Comparison of ENCODE assay signal across 1 cellular context in the genomic region with DNA sequence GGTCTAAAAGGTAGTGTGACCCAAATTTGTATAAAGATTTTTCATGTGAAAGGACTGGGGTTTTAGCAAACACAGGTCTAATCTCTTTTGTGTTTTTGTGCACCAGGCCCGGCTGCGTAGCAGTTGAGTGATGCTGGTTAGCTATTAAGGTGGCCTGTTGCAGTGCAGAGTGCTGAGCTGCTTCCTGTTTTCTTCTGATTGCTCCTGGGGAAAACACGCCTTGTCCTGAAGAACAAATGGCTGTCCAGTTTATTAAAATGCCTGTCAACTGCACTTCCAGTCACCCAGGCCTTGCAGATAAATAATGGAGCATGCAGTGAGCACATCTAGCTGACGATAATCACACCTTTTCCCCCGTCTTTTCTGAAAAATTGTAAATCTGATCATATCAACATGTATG.
A peak's percentile ranks its signal among the peaks of the same experiment; 100 is the strongest.
TF ChIP-seq lines count a peak whose summit lies in the region.

No MANE protein-coding gene starts in this region.

TF ChIP-seq in K562, 482 proteins besides CTCF, POLR2A, EP300 and RAD21 (continues in another document):
- TF ChIP-seq HOXB6 (CRISPR knock-in tag; IDR thresholded peaks at IDR 0.05; ENCODE audit: borderline replicate concordance) (no peak), SLC30A9 (CRISPR knock-in tag; IDR thresholded peaks at IDR 0.05) (no peak), MAFG (tag; conservative IDR thresholded peaks at IDR 0.05) (no peak), ILF3 (IDR thresholded peaks at IDR 0.05; ENCODE audit: borderline replicate concordance) (no peak), ZNF197 (CRISPR knock-in tag; IDR thresholded peaks at IDR 0.05; ENCODE audit: low read depth) (no peak), IRF2 (CRISPR knock-in tag; IDR thresholded peaks at IDR 0.05) (no peak), RBM22 (IDR thresholded peaks at IDR 0.05; ENCODE audit: low read depth, low read length, poor library complexity, severe bottlenecking) (no peak), BRD9 (IDR thresholded peaks at IDR 0.05; ENCODE audit: low read depth, partially characterized antibody) (peak; percentile 31), POLR2G (IDR thresholded peaks at IDR 0.05; ENCODE audit: low read depth, low read length) (0 out of 2 replicates have a peak, but pooled peaks have one; percentile 46), HMGN3 (IDR thresholded peaks at IDR 0.05; ENCODE audit: borderline replicate concordance, extremely low read depth, insufficient read length, low read depth, low read length) (no peak), MBD2 (IDR thresholded peaks at IDR 0.05; ENCODE audit: borderline replicate concordance, low read depth) (peak; percentile 73), ZNF445 (CRISPR knock-in tag; IDR thresholded peaks at IDR 0.05; ENCODE audit: low read depth) (no peak), ZNF140 (CRISPR knock-in tag; IDR thresholded peaks at IDR 0.05) (no peak), KDM1A (IDR thresholded peaks at IDR 0.05) (no peak), MYC (IDR thresholded peaks at IDR 0.05; ENCODE audit: low read depth, low read length) (peak; percentile 75), MYC (CRISPR knock-in tag; IDR thresholded peaks at IDR 0.05; ENCODE audit: borderline replicate concordance, low read depth) (no peak), POLR2AphosphoS5 (IDR thresholded peaks at IDR 0.05; ENCODE audit: control insufficient read depth, insufficient read depth, low read depth, low read length) (peak; percentile 89), ATF1 (CRISPR knock-in tag; IDR thresholded peaks at IDR 0.05) (no peak), ATF1 (tag; IDR thresholded peaks at IDR 0.05) (peak; percentile 80), CEBPG (CRISPR knock-in tag; IDR thresholded peaks at IDR 0.05) (no peak), CEBPG (tag; conservative IDR thresholded peaks at IDR 0.05 in 1 of 2, IDR thresholded peaks at IDR 0.05 in 1 of 2) (no peak), PTBP1 (IDR thresholded peaks at IDR 0.05; ENCODE audit: low read depth, low read length) (no peak), MTA3 (IDR thresholded peaks at IDR 0.05; ENCODE audit: borderline replicate concordance) (peak; percentile 71), BRCA1 (IDR thresholded peaks at IDR 0.05) (no peak), BRCA1 (CRISPR knock-in tag; IDR thresholded peaks at IDR 0.05) (no peak), HCFC1 (IDR thresholded peaks at IDR 0.05; ENCODE audit: low read depth, low read length) (peak; percentile 59), LARP7 (IDR thresholded peaks at IDR 0.05) (no peak), MEIS2 (IDR thresholded peaks at IDR 0.05; ENCODE audit: partially characterized antibody) (peak; percentile 90), CTBP1 (IDR thresholded peaks at IDR 0.05; ENCODE audit: borderline replicate concordance) (peak; percentile 56; the same call in 1 of the 2 replicates), DDX20 (tag; IDR thresholded peaks at IDR 0.05; ENCODE audit: low read depth) (no peak), ZNF644 (tag; IDR thresholded peaks at IDR 0.05; ENCODE audit: low read depth) (no peak), TAF1 (IDR thresholded peaks at IDR 0.05; ENCODE audit: control insufficient read depth, extremely low read depth, insufficient read depth, low read length, severe bottlenecking) (peak; percentile 88), TEAD4 (IDR thresholded peaks at IDR 0.05; ENCODE audit: low read length) (peak; percentile 56), TEAD4 (CRISPR knock-in tag; IDR thresholded peaks at IDR 0.05; ENCODE audit: borderline replicate concordance) (no peak), ZNF778 (CRISPR knock-in tag; IDR thresholded peaks at IDR 0.05) (no peak), CREB1 (IDR thresholded peaks at IDR 0.05) (peak; percentile 33; the same call in 1 of the 2 replicates), CREB1 (CRISPR knock-in tag; IDR thresholded peaks at IDR 0.05) (0 out of 2 replicates have a peak, but pooled peaks have one; percentile 11), ZNF551 (CRISPR knock-in tag; IDR thresholded peaks at IDR 0.05) (no peak), TAF9B (IDR thresholded peaks at IDR 0.05; ENCODE audit: partially characterized antibody) (peak; percentile 70), TEAD1 (CRISPR knock-in tag; IDR thresholded peaks at IDR 0.05) (no peak), BHLHE40 (IDR thresholded peaks at IDR 0.05; ENCODE audit: low read length) (peak; percentile 43; the same call in 1 of the 2 replicates), NFYB (IDR thresholded peaks at IDR 0.05; ENCODE audit: extremely low read depth, insufficient read length) (peak; percentile 84), BACH1 (tag; IDR thresholded peaks at IDR 0.05) (peak; percentile 34; the same call in 1 of the 2 replicates), ARID1B (IDR thresholded peaks at IDR 0.05) (peak; percentile 16; the same call in 1 of the 2 replicates), ZNF668 (CRISPR knock-in tag; IDR thresholded peaks at IDR 0.05) (no peak), PML (IDR thresholded peaks at IDR 0.05; ENCODE audit: low read length) (peak; percentile 53; the same call in 1 of the 2 replicates), SREBF1 (IDR thresholded peaks at IDR 0.05; ENCODE audit: borderline replicate concordance, low read depth, low read length) (no peak), RBM25 (IDR thresholded peaks at IDR 0.05; ENCODE audit: low read depth, low read length, severe bottlenecking) (peak; percentile 92)
- TF ChIP-seq, protein P1, sequence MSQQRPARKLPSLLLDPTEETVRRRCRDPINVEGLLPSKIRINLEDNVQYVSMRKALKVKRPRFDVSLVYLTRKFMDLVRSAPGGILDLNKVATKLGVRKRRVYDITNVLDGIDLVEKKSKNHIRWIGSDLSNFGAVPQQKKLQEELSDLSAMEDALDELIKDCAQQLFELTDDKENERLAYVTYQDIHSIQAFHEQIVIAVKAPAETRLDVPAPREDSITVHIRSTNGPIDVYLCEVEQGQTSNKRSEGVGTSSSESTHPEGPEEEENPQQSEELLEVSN (IDR thresholded peaks at IDR 0.05; ENCODE audit: borderline replicate concordance in 1 of 2, extremely low read depth in 1 of 2, insufficient read depth in 1 of 2, insufficient read length in 1 of 2, low read depth in 1 of 2, low read length in 1 of 2, poor library complexity in 1 of 2, severe bottlenecking in 1 of 2): peak; percentile 77 to 92
- TF ChIP-seq, protein P2, sequence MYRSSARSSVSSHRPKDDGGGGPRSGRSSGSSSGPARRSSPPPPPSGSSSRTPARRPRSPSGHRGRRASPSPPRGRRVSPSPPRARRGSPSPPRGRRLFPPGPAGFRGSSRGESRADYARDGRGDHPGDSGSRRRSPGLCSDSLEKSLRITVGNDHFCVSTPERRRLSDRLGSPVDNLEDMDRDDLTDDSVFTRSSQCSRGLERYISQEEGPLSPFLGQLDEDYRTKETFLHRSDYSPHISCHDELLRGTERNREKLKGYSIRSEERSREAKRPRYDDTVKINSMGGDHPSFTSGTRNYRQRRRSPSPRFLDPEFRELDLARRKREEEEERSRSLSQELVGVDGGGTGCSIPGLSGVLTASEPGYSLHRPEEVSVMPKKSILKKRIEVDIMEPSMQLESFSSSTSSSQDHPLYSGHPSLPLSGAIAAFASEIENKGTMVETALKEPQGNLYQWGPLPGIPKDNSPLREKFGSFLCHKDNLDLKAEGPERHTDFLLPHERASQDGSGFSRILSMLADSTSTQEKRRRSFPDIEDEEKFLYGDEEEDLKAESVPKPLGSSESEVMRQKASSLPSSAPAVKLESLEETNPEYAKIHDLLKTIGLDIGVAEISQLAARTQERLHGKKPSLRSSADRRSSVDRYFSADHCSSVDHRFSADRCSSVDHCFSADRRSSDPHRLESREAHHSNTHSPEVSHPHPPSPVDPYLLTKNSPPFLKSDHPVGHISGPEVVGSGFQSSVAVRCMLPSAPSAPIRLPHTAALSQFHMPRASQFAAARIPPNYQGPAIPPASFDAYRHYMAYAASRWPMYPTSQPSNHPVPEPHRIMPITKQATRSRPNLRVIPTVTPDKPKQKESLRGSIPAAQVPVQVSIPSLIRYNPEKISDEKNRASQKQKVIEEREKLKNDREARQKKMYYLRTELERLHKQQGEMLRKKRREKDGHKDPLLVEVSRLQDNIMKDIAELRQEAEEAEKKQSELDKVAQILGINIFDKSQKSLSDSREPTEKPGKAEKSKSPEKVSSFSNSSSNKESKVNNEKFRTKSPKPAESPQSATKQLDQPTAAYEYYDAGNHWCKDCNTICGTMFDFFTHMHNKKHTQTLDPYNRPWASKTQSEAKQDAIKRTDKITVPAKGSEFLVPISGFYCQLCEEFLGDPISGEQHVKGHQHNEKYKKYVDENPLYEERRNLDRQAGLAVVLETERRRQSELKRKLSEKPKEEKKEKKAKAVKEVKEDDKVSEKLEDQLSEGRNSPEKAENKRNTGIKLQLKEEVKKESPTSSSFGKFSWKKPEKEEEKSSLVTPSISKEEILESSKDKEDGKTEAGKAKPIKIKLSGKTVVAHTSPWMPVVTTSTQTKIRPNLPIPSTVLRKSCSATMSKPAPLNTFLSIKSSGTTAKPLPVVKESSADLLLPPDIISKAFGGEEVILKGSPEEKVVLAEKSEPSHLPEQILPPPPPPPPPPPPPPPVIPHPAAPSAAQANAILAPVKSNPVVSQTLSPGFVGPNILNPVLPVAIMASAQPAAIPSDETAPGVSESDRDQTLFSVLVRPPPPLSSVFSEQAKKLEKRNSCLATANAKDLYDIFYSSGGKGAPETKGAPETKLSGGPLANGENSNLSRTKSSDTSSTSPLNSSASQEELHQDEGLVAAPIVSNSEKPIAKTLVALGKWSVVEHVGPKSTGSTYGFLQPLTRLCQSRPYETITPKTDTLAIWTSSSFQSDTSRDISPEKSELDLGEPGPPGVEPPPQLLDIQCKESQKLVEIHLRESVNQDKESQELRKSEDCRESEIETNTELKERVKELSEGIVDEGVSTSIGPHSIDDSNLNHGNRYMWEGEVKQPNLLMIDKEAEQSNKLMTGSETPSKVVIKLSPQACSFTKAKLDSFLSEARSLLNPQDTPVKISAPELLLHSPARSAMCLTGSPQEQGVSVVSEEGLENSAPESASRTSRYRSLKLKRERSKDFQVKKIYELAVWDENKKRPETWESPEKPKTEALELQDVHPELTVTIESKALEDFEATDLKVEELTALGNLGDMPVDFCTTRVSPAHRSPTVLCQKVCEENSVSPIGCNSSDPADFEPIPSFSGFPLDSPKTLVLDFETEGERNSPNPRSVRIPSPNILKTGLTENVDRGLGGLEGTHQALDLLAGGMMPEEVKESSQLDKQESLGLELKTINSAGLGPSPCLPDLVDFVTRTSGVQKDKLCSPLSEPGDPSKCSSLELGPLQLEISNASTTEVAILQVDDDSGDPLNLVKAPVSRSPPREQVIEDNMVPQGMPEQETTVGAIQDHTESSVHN (IDR thresholded peaks at IDR 0.05; ENCODE audit: borderline replicate concordance in 1 of 2, low read depth in 1 of 2): 0 out of 4 replicates have a peak, but pooled peaks of 1 of the 2 experiments have one; percentile 22
- TF ChIP-seq, protein P3, sequence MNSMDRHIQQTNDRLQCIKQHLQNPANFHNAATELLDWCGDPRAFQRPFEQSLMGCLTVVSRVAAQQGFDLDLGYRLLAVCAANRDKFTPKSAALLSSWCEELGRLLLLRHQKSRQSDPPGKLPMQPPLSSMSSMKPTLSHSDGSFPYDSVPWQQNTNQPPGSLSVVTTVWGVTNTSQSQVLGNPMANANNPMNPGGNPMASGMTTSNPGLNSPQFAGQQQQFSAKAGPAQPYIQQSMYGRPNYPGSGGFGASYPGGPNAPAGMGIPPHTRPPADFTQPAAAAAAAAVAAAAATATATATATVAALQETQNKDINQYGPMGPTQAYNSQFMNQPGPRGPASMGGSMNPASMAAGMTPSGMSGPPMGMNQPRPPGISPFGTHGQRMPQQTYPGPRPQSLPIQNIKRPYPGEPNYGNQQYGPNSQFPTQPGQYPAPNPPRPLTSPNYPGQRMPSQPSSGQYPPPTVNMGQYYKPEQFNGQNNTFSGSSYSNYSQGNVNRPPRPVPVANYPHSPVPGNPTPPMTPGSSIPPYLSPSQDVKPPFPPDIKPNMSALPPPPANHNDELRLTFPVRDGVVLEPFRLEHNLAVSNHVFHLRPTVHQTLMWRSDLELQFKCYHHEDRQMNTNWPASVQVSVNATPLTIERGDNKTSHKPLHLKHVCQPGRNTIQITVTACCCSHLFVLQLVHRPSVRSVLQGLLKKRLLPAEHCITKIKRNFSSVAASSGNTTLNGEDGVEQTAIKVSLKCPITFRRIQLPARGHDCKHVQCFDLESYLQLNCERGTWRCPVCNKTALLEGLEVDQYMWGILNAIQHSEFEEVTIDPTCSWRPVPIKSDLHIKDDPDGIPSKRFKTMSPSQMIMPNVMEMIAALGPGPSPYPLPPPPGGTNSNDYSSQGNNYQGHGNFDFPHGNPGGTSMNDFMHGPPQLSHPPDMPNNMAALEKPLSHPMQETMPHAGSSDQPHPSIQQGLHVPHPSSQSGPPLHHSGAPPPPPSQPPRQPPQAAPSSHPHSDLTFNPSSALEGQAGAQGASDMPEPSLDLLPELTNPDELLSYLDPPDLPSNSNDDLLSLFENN (IDR thresholded peaks at IDR 0.05; ENCODE audit: low read depth in 2 of 2, low read length in 2 of 2): peak; percentile 61 to 66; a peak in 2 of 4 replicates
- TF ChIP-seq, protein P4, sequence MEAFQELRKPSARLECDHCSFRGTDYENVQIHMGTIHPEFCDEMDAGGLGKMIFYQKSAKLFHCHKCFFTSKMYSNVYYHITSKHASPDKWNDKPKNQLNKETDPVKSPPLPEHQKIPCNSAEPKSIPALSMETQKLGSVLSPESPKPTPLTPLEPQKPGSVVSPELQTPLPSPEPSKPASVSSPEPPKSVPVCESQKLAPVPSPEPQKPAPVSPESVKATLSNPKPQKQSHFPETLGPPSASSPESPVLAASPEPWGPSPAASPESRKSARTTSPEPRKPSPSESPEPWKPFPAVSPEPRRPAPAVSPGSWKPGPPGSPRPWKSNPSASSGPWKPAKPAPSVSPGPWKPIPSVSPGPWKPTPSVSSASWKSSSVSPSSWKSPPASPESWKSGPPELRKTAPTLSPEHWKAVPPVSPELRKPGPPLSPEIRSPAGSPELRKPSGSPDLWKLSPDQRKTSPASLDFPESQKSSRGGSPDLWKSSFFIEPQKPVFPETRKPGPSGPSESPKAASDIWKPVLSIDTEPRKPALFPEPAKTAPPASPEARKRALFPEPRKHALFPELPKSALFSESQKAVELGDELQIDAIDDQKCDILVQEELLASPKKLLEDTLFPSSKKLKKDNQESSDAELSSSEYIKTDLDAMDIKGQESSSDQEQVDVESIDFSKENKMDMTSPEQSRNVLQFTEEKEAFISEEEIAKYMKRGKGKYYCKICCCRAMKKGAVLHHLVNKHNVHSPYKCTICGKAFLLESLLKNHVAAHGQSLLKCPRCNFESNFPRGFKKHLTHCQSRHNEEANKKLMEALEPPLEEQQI (IDR thresholded peaks at IDR 0.05): peak; percentile 68
- TF ChIP-seq, protein P5, sequence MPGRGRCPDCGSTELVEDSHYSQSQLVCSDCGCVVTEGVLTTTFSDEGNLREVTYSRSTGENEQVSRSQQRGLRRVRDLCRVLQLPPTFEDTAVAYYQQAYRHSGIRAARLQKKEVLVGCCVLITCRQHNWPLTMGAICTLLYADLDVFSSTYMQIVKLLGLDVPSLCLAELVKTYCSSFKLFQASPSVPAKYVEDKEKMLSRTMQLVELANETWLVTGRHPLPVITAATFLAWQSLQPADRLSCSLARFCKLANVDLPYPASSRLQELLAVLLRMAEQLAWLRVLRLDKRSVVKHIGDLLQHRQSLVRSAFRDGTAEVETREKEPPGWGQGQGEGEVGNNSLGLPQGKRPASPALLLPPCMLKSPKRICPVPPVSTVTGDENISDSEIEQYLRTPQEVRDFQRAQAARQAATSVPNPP (IDR thresholded peaks at IDR 0.05; ENCODE audit: borderline replicate concordance, insufficient read depth, insufficient read length): no peak
